8 cellular contexts compared by ENCODE assay signal in the genomic region with DNA sequence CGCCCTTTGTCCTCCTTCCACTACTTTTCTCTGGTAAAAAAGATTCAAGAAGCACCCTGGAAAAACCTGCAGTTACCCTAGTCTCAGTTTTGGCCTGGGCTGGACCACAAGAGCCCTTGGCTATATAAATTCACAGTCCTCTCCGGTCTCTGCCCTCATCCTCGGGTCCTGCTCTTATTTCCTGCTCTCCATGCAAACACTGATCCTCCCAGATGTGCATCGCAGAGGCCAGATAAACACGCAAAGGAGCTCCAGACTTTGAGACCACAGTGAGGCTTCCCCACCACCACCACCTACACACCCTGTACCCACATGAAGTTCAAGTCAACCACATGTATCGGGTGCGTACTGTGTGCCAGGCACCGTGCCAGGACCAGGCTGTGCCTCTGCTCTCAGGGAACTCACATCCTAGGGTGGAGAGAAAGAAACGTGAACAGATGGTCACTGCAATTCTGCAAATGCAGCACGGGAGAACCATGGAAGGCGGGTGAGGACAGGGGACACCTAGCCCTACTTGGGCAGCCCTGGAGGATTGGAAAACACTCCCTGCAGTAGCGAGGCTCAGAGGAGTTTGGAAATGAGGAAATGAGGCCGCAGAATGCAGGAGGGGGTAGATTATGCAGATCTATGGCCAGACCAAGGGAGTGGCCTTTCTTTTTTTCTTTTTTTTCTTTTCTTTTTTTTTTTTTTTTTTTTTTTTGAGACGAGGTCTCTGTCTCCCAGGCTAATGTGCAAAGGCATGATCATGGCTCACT. TPM values are rescaled to one million over a fixed set of nuclear protein-coding genes. Genes with fewer than 3 reads are reported as not detected.
A peak's percentile ranks its signal among the peaks of the same experiment; 100 is the strongest.
DNase-seq lines count a peak whose midpoint lies in the region; ATAC-seq, FAIRE-seq and TF ChIP-seq lines count a peak whose summit lies in the region.

No MANE protein-coding gene starts in this region.

- peaks cover 28% of the 10 kb centered on the region in 2 donors for H3K36me3 Mint-ChIP-seq in CD14-positive monocyte

- H3K4me3 ChIP-seq in endothelial cell of umbilical vein (replicated peaks in 1 of 3; ENCODE audit: insufficient read depth in 1 of 3, low read depth in 1 of 3, low read length in 3 of 3), result peak overlapping the region in 2 of 3 experiments; percentile 16 to 25
- H3K4me3 ChIP-seq in mucosa of rectum (ENCODE audit: low read length in 2 of 2), result peak overlapping the region; percentile 64 to 75
- peak overlapping the region; percentile 8 to 74 (median 56) for H3K4me3 ChIP-seq in subcutaneous abdominal adipose tissue (ENCODE audit: low read depth in 1 of 5, low read length in 5 of 5)

- peaks cover 0 to 4% (median 0%) of the 10 kb centered on the region in 7 donors for H3K9me3 Mint-ChIP-seq in CD14-positive monocyte

- H3K27me3 Mint-ChIP-seq in CD14-positive monocyte (ENCODE audit: low read depth in 3 of 3), result no peaks in the 10 kb centered on the region

- H3K36me3 ChIP-seq in endothelial cell of umbilical vein (ENCODE audit: control insufficient read depth in 2 of 2, extremely low read depth in 1 of 2, insufficient read depth in 2 of 2, low read length in 2 of 2) (peaks cover 0 to 20% of the 10 kb centered on the region in 2 experiments), mucosa of rectum (ENCODE audit: control insufficient read depth in 2 of 2, insufficient read depth in 2 of 2, low read length in 2 of 2) (peaks cover 18 to 27% of the 10 kb centered on the region in 2 donors), subcutaneous abdominal adipose tissue (ENCODE audit: control insufficient read depth in 5 of 5, insufficient read depth in 5 of 5, low read length in 5 of 5) (peaks cover 0 to 34% (median 28%) of the 10 kb centered on the region in 5 donors)

- intact Hi-C loops in CD14-positive monocyte (cut with micrococcal nuclease), result loop anchor here (2.0 to 10.0 kb wide), 4 partner anchors 60 to 268 kb away; partner anchors contain the start of genes ARPC2 (in 1 of the 2), CNOT9 (in 1 of the 2), RNF25 (in 1 of the 2) and STK36 (in 1 of the 2)
- intact Hi-C loops in endothelial cell of umbilical vein (cut with micrococcal nuclease), result loop anchor here (1.0 to 5.0 kb wide), 8 partner anchors 9 to 440 kb away; partner anchors contain the start of genes CNOT9 and USP37

- peak overlapping the region; percentile 74 for H3K4me2 ChIP-seq in endothelial cell of umbilical vein (ENCODE audit: insufficient read depth, low read length)

- peaks cover 2% of the 10 kb centered on the region for H3K79me2 ChIP-seq in endothelial cell of umbilical vein (ENCODE audit: control insufficient read depth, insufficient read depth, low read length)

- TSS peak; percentile 2 for BruUV-seq in endothelial cell of umbilical vein (replicated peaks; lab: Mats Ljungman, UMichigan)

- CTCF ChIA-PET in endothelial cell of umbilical vein (lab: Charles Lee), result interaction anchor here (1.0 to 5.0 kb wide), 6 partner anchors 11 to 134 kb away, joined by 3 to 26 read pairs (median 6); no protein-coding TSS in a partner anchor

- no peaks in the 10 kb centered on the region for H4K20me1 ChIP-seq in endothelial cell of umbilical vein (replicated peaks; ENCODE audit: control insufficient read depth, extremely low read depth, insufficient read depth, low read length)

- POLR2A ChIA-PET in endothelial cell of umbilical vein (lab: Charles Lee), result interaction anchor here (0.6 kb wide), 1 partner anchor 166 kb away, joined by 4 read pairs; no protein-coding TSS in a partner anchor

- no peaks in the 10 kb centered on the region for H3K9me1 ChIP-seq in endothelial cell of umbilical vein (replicated peaks; ENCODE audit: control insufficient read depth, extremely low read depth, insufficient read depth, low read length)

- H3K27ac Mint-ChIP-seq in CD14-positive monocyte, result peak overlapping the region; percentile 90 to 98 (median 93)

- H3K27ac ChIP-seq in endothelial cell of umbilical vein (ENCODE audit: insufficient read depth, low read depth, low read length) (peak overlapping the region; percentile 81), mucosa of rectum (ENCODE audit: low read depth in 2 of 2, low read length in 2 of 2) (peak overlapping the region; percentile 88 to 91), subcutaneous abdominal adipose tissue (ENCODE audit: low read depth, low read length) (peak overlapping the region; percentile 71)

- peaks cover 19% of the 10 kb centered on the region for H3K4me1 ChIP-seq in endothelial cell of umbilical vein (ENCODE audit: control insufficient read depth, extremely low read depth, insufficient read depth, low read length)
- H3K4me1 ChIP-seq in mucosa of rectum (ENCODE audit: control insufficient read depth in 2 of 2, insufficient read depth in 2 of 2, low read length in 2 of 2), result peaks cover 24 to 27% of the 10 kb centered on the region in 2 donors
- H3K4me1 ChIP-seq in subcutaneous abdominal adipose tissue (ENCODE audit: control insufficient read depth in 5 of 5, insufficient read depth in 5 of 5, low read length in 5 of 5), result peaks cover 10 to 50% (median 39%) of the 10 kb centered on the region in 5 donors

- DNase-seq in CD14-positive monocyte (ENCODE audit: low spot score), result peak; percentile 45
- DNase-seq in H4 (ENCODE audit: low spot score), result peak; percentile 41
- peak; percentile 81 for DNase-seq in NCI-H82 (lab: John Stamatoyannopoulos, UW)
- peak; percentile 69 for DNase-seq in activated CD8-positive, alpha-beta memory T cell treated with anti-CD3 and anti-CD28 coated beads, Interleukin-2, amount 50 U/mL, for 4 hours
- peak; percentile 39 for DNase-seq in endothelial cell of umbilical vein (ENCODE audit: low read depth, low spot score)

- H3K9me3 ChIP-seq in endothelial cell of umbilical vein (replicated peaks; ENCODE audit: control insufficient read depth, insufficient read depth, low read length) (no peaks in the 10 kb centered on the region), mucosa of rectum (ENCODE audit: control insufficient read depth in 2 of 2, low read length in 2 of 2) (no peaks in the 10 kb centered on the region), subcutaneous abdominal adipose tissue (ENCODE audit: control insufficient read depth in 5 of 5, low read length in 5 of 5) (no peaks in the 10 kb centered on the region)

- H2AFZ ChIP-seq in endothelial cell of umbilical vein (ENCODE audit: low read depth, low read length), result peak overlapping the region; percentile 82

- H3K4me1 Mint-ChIP-seq in CD14-positive monocyte, result peaks cover 60% of the 10 kb centered on the region

- no peaks in the 10 kb centered on the region for H3K27me3 ChIP-seq in endothelial cell of umbilical vein (ENCODE audit: control insufficient read depth in 2 of 2, insufficient read depth in 2 of 2, low read length in 2 of 2)
- H3K27me3 ChIP-seq in mucosa of rectum (ENCODE audit: control insufficient read depth in 2 of 2, insufficient read depth in 2 of 2, low read length in 2 of 2), result no peaks in the 10 kb centered on the region
- H3K27me3 ChIP-seq in subcutaneous abdominal adipose tissue (ENCODE audit: control insufficient read depth in 5 of 5, insufficient read depth in 4 of 5, low read length in 5 of 5), result no peaks in the 10 kb centered on the region

- peak overlapping the region; percentile 70 to 90 for H3K4me3 Mint-ChIP-seq in CD14-positive monocyte

- dilution Hi-C loops in endothelial cell of umbilical vein (cut with MboI; ENCODE audit: extremely low pct_ligation_motif_present, low sequenced_read_pairs), result no loop called here

- ATAC-seq in HG02798 (IDR thresholded peaks at IDR 0.05; ENCODE audit: poor library complexity, unreplicated experiment), result no peak

- TF ChIP-seq CTCF in CD14-positive monocyte (IDR thresholded peaks at IDR 0.05), result no peak
- no peak for TF ChIP-seq CTCF in endothelial cell of umbilical vein (IDR thresholded peaks at IDR 0.05; ENCODE audit: extremely low read depth in 1 of 2, insufficient read depth in 1 of 2, low read depth in 1 of 2, low read length in 2 of 2)

- peak overlapping the region; percentile 62 for H3K9ac ChIP-seq in endothelial cell of umbilical vein (replicated peaks; ENCODE audit: extremely low read depth, insufficient read depth, low read length)
- H3K9ac ChIP-seq in mucosa of rectum (ENCODE audit: low read depth in 1 of 2, low read length in 2 of 2), result peak overlapping the region; percentile 66 to 77
- H3K9ac ChIP-seq in subcutaneous abdominal adipose tissue (ENCODE audit: low read length in 5 of 5), result peak overlapping the region; percentile 16 to 77 (median 58)

- peak; percentile 72 for FAIRE-seq in endothelial cell of umbilical vein (lab: Jason Lieb, UNC)

- no peak for TF ChIP-seq POLR2A in endothelial cell of umbilical vein (IDR thresholded peaks at IDR 0.05; ENCODE audit: low read depth, low read length)

RNA-seq across cellular contexts. Expression of gene CTDSP1, which starts 7.5 kb away (rescaled TPM):
- 10 to 100 TPM; 46.4 to 49.9 TPM for polyA plus RNA-seq in CD14-positive monocyte
- 19.7 and 34.1 TPM in 2 replicates for total RNA-seq in H4 (2014; rRNA removed; shearing (Covaris generic))
- 78.7 and 86.1 TPM in 2 replicates for total RNA-seq in endothelial cell of umbilical vein
- 112 and 127 TPM in 2 replicates for polyA plus RNA-seq in endothelial cell of umbilical vein
- 91.7 and 103 TPM in 2 replicates for polyA plus RNA-seq in endothelial cell of umbilical vein (2011; cell fraction: cytosol; rRNA removed)
- 77.8 and 79.2 TPM in 2 replicates for polyA plus RNA-seq in endothelial cell of umbilical vein (2011; cell fraction: nucleus; rRNA removed)
- 47.1 and 59.6 TPM in 2 replicates for polyA plus RNA-seq in endothelial cell of umbilical vein (2012)
- 86.2 and 101 TPM in 2 replicates for polyA minus RNA-seq in endothelial cell of umbilical vein
- 48.6 TPM for polyA minus RNA-seq in endothelial cell of umbilical vein (2011; cell fraction: cytosol; rRNA and poly(A)+ RNA removed)
- 28.2 and 37.0 TPM in 2 replicates for polyA minus RNA-seq in endothelial cell of umbilical vein (2011; cell fraction: nucleus; rRNA and poly(A)+ RNA removed)

RNA-seq across cellular contexts. Expression of gene VIL1, which starts 11.8 kb away (rescaled TPM):
- polyA plus RNA-seq in CD14-positive monocyte (not detected), endothelial cell of umbilical vein (not detected in 2 replicates)
- total RNA-seq in H4 (2014; rRNA removed; shearing (Covaris generic)), result not detected in 2 replicates
- not detected in 2 replicates for total RNA-seq in endothelial cell of umbilical vein
- polyA plus RNA-seq in endothelial cell of umbilical vein (2011; cell fraction: cytosol; rRNA removed), result not detected in 2 replicates
- not detected in 2 replicates for polyA plus RNA-seq in endothelial cell of umbilical vein (2011; cell fraction: nucleus; rRNA removed)
- 0.12 TPM in 1 of 2 replicates, not detected in the other for polyA plus RNA-seq in endothelial cell of umbilical vein (2012)
- not detected in 2 replicates for polyA minus RNA-seq in endothelial cell of umbilical vein
- not detected for polyA minus RNA-seq in endothelial cell of umbilical vein (2011; cell fraction: cytosol; rRNA and poly(A)+ RNA removed)
- polyA minus RNA-seq in endothelial cell of umbilical vein (2011; cell fraction: nucleus; rRNA and poly(A)+ RNA removed), result not detected in 2 replicates

RNA-seq across cellular contexts. Expression of gene SLC11A1, which starts 25.1 kb away (rescaled TPM):
- polyA plus RNA-seq in CD14-positive monocyte (100 to 1,000 TPM; 184 to 352 TPM), endothelial cell of umbilical vein (0.03 and 0.08 TPM in 2 replicates)
- total RNA-seq in H4 (2014; rRNA removed; shearing (Covaris generic)), result 0.04 and 0.10 TPM in 2 replicates
- total RNA-seq in endothelial cell of umbilical vein, result not detected in 2 replicates
- 0.01 and 0.07 TPM in 2 replicates for polyA plus RNA-seq in endothelial cell of umbilical vein (2011; cell fraction: cytosol; rRNA removed)
- 0.06 and 0.12 TPM in 2 replicates for polyA plus RNA-seq in endothelial cell of umbilical vein (2011; cell fraction: nucleus; rRNA removed)
- 0.08 TPM in 1 of 2 replicates, not detected in the other for polyA plus RNA-seq in endothelial cell of umbilical vein (2012)
- not detected in 2 replicates for polyA minus RNA-seq in endothelial cell of umbilical vein
- not detected for polyA minus RNA-seq in endothelial cell of umbilical vein (2011; cell fraction: cytosol; rRNA and poly(A)+ RNA removed)
- polyA minus RNA-seq in endothelial cell of umbilical vein (2011; cell fraction: nucleus; rRNA and poly(A)+ RNA removed), result not detected in 2 replicates

RNA-seq across cellular contexts. Expression of gene CATIP, which starts 50.5 kb away (rescaled TPM):
- polyA plus RNA-seq in CD14-positive monocyte (1 to 10 TPM; 2.9 to 5.5 TPM), endothelial cell of umbilical vein (not detected in 2 replicates)
- not detected in 2 replicates for total RNA-seq in H4 (2014; rRNA removed; shearing (Covaris generic))
- not detected in 2 replicates for total RNA-seq in endothelial cell of umbilical vein
- not detected in 2 replicates for polyA plus RNA-seq in endothelial cell of umbilical vein (2011; cell fraction: cytosol; rRNA removed)
- polyA plus RNA-seq in endothelial cell of umbilical vein (2011; cell fraction: nucleus; rRNA removed), result not detected in 2 replicates
- not detected in 2 replicates for polyA plus RNA-seq in endothelial cell of umbilical vein (2012)
- not detected in 2 replicates for polyA minus RNA-seq in endothelial cell of umbilical vein
- not detected for polyA minus RNA-seq in endothelial cell of umbilical vein (2011; cell fraction: cytosol; rRNA and poly(A)+ RNA removed)
- not detected in 2 replicates for polyA minus RNA-seq in endothelial cell of umbilical vein (2011; cell fraction: nucleus; rRNA and poly(A)+ RNA removed)
